8 cellular contexts compared by ENCODE assay signal in genomic region chr2:84946204-84947009, GRCh38. TPM values are rescaled to one million over a fixed set of nuclear protein-coding genes. Genes with fewer than 3 reads are reported as not detected.
DNase-seq lines count a peak whose midpoint lies in the region; ATAC-seq and TF ChIP-seq lines count a peak whose summit lies in the region.

No MANE protein-coding gene starts in this region.

- no peaks in the 10 kb centered on the region for H3K36me3 ChIP-seq in right lobe of liver

- H3K4me1 Mint-ChIP-seq in activated T-helper 2 cell treated with anti-CD3 and anti-CD28 coated beads, Interferon-gamma antibody, Interleukin-2, Interleukin-4, amounts not matched to agents 10 μg/mL and 5 μg/mL and 100 μg/mL, durations not matched to agents 14 hours and 24 hours and 36 hours (ENCODE audit: low read depth), result peaks cover 38% of the 10 kb centered on the region
- no peaks in the 10 kb centered on the region for H3K4me1 Mint-ChIP-seq in glutamatergic neuron (ENCODE audit: low read depth, unreplicated experiment)

- peak overlapping the region; percentile 62 for H3K4me3 Mint-ChIP-seq in activated T-helper 2 cell treated with anti-CD3 and anti-CD28 coated beads, Interferon-gamma antibody, Interleukin-2, Interleukin-4, amounts not matched to agents 10 μg/mL and 5 μg/mL and 100 μg/mL, durations not matched to agents 14 hours and 24 hours and 36 hours (ENCODE audit: low read depth)
- H3K4me3 Mint-ChIP-seq in glutamatergic neuron (ENCODE audit: unreplicated experiment), result no peak overlapping the region

- peak overlapping the region; percentile 92 for H3K27ac Mint-ChIP-seq in activated T-helper 2 cell treated with anti-CD3 and anti-CD28 coated beads, Interferon-gamma antibody, Interleukin-2, Interleukin-4, amounts not matched to agents 10 μg/mL and 5 μg/mL and 100 μg/mL, durations not matched to agents 14 hours and 24 hours and 36 hours
- no peak overlapping the region for H3K27ac Mint-ChIP-seq in glutamatergic neuron (ENCODE audit: unreplicated experiment)

- 74% methylated on average over 10 of the region's 12 CpGs for WGBS in right lobe of liver (ENCODE audit: insufficient coverage, low coverage, low lambda C conversion rate, missing lambda C conversion rate)

- H3K4me1 ChIP-seq in right lobe of liver, result no peaks in the 10 kb centered on the region

- no peaks in the 10 kb centered on the region for H3K27me3 Mint-ChIP-seq in activated T-helper 2 cell treated with anti-CD3 and anti-CD28 coated beads, Interferon-gamma antibody, Interleukin-2, Interleukin-4, amounts not matched to agents 10 μg/mL and 5 μg/mL and 100 μg/mL, durations not matched to agents 14 hours and 24 hours and 36 hours (ENCODE audit: low read depth)
- peaks cover 1% of the 10 kb centered on the region for H3K27me3 Mint-ChIP-seq in glutamatergic neuron (ENCODE audit: unreplicated experiment)

- peaks cover 29% of the 10 kb centered on the region for H3K36me3 Mint-ChIP-seq in activated T-helper 2 cell treated with anti-CD3 and anti-CD28 coated beads, Interferon-gamma antibody, Interleukin-2, Interleukin-4, amounts not matched to agents 10 μg/mL and 5 μg/mL and 100 μg/mL, durations not matched to agents 14 hours and 24 hours and 36 hours (ENCODE audit: low read depth)
- H3K36me3 Mint-ChIP-seq in glutamatergic neuron (ENCODE audit: unreplicated experiment), result no peaks in the 10 kb centered on the region

- no peaks in the 10 kb centered on the region for H3K9me3 ChIP-seq in right lobe of liver

- in situ Hi-C loops in GM18951 (cut with MboI; ENCODE audit: low sequenced_read_pairs, unreplicated experiment), result no loop called here

- no peak overlapping the region for H3K4me3 ChIP-seq in right lobe of liver

- H3K9me3 Mint-ChIP-seq in activated T-helper 2 cell treated with anti-CD3 and anti-CD28 coated beads, Interferon-gamma antibody, Interleukin-2, Interleukin-4, amounts not matched to agents 10 μg/mL and 5 μg/mL and 100 μg/mL, durations not matched to agents 14 hours and 24 hours and 36 hours, result no peaks in the 10 kb centered on the region
- no peaks in the 10 kb centered on the region for H3K9me3 Mint-ChIP-seq in glutamatergic neuron (ENCODE audit: unreplicated experiment)

- no peak for TF ChIP-seq CTCF in right lobe of liver (IDR thresholded peaks at IDR 0.05)
- no peak for TF ChIP-seq CTCF in glutamatergic neuron (IDR thresholded peaks at IDR 0.05; ENCODE audit: partially characterized antibody, unreplicated experiment)

- peak; percentile 46 for TF ChIP-seq POLR2A in GM18951 (IDR thresholded peaks at IDR 0.05; ENCODE audit: extremely low read depth, insufficient read depth, insufficient read length)
- no peak for TF ChIP-seq POLR2A in right lobe of liver (IDR thresholded peaks at IDR 0.05)

- no peaks in the 10 kb centered on the region for H3K27me3 ChIP-seq in right lobe of liver

- DNase-seq in RPMI7951 (ENCODE audit: low read depth) (peak; percentile 71), right lobe of liver (no peak), glutamatergic neuron (no peak), NCI-H146 (lab: John Stamatoyannopoulos, UW) (no peak)
- peak; percentile 50 for DNase-seq in activated T-helper 2 cell treated with anti-CD3 and anti-CD28 coated beads, Interferon-gamma antibody, Interleukin-2, Interleukin-4, amounts not matched to agents 10 μg/mL and 5 μg/mL and 100 μg/mL, durations not matched to agents 14 hours and 24 hours and 36 hours (ENCODE audit: low spot score)
- peak; percentile 82 for DNase-seq in stimulated activated naive CD8-positive, alpha-beta T cell treated with anti-CD3 and anti-CD28 coated beads, Interleukin-15, Interleukin-2, amounts not matched to agents 100 U/mL and 50 U/mL, for 24 hours

- ATAC-seq in HG03060 (IDR thresholded peaks at IDR 0.05; ENCODE audit: low read depth, unreplicated experiment) (peak; percentile 54), right lobe of liver (peak; percentile 45 to 63 (median 55))
- peak; percentile 88 for ATAC-seq in stimulated activated naive CD8-positive, alpha-beta T cell treated with anti-CD3 and anti-CD28 coated beads, Interleukin-15, Interleukin-2, amounts not matched to agents 100 U/mL and 50 U/mL, for 24 hours

- intact Hi-C loops in activated T-helper 2 cell treated with anti-CD3 and anti-CD28 coated beads, Interferon-gamma antibody, Interleukin-2, Interleukin-4, amounts not matched to agents 10 μg/mL and 5 μg/mL and 100 μg/mL, durations not matched to agents 14 hours and 24 hours and 36 hours (cut with micrococcal nuclease), result loop anchor here (1.0 kb wide), 3 partner anchors 8 to 23 kb away; no protein-coding TSS in a partner anchor
- intact Hi-C loops in right lobe of liver (cut with DNase I), result no loop called here

- no peak overlapping the region for H3K27ac ChIP-seq in right lobe of liver

RNA-seq across cellular contexts. Expression of gene KCMF1, which starts 24.6 kb away (rescaled TPM):
- 48.3 and 56.4 TPM in 2 replicates for total RNA-seq in RPMI7951 (2014; rRNA removed; shearing (Covaris generic))
- total RNA-seq in activated T-helper 2 cell treated with anti-CD3 and anti-CD28 coated beads, Interferon-gamma antibody, Interleukin-2, Interleukin-4, amounts not matched to agents 10 μg/mL and 5 μg/mL and 100 μg/mL, durations not matched to agents 14 hours and 24 hours and 36 hours, result 82.6 and 86.3 TPM in 2 replicates
- total RNA-seq in right lobe of liver (10 to 100 TPM; 28.6 to 45.3 (median 35.4) TPM), glutamatergic neuron (ENCODE audit: unreplicated experiment) (46.8 TPM)

RNA-seq across cellular contexts. Expression of gene TMSB10, which starts 41.0 kb away (rescaled TPM):
- 10,908 and 12,539 TPM in 2 replicates for total RNA-seq in RPMI7951 (2014; rRNA removed; shearing (Covaris generic))
- total RNA-seq in activated T-helper 2 cell treated with anti-CD3 and anti-CD28 coated beads, Interferon-gamma antibody, Interleukin-2, Interleukin-4, amounts not matched to agents 10 μg/mL and 5 μg/mL and 100 μg/mL, durations not matched to agents 14 hours and 24 hours and 36 hours, result 2,676 and 2,847 TPM in 2 replicates
- total RNA-seq in right lobe of liver (100 to 1,000 TPM in 5 of 6 experiments, 10 to 100 TPM in 1; 77.3 to 814 (median 270) TPM), glutamatergic neuron (ENCODE audit: unreplicated experiment) (3,273 TPM)

Comparison
In these comparisons a context has a peak if more than half of its experiments do, and no peak if none do; other contexts are left out.
1. DNase-seq: peak in RPMI7951 (single experiment), activated T-helper 2 cell treated with anti-CD3 and anti-CD28 coated beads, Interferon-gamma antibody, Interleukin-2, Interleukin-4, amounts not matched to agents 10 μg/mL and 5 μg/mL and 100 μg/mL, durations not matched to agents 14 hours and 24 hours and 36 hours (single experiment) and stimulated activated naive CD8-positive, alpha-beta T cell treated with anti-CD3 and anti-CD28 coated beads, Interleukin-15, Interleukin-2, amounts not matched to agents 100 U/mL and 50 U/mL, for 24 hours (single experiment); none in right lobe of liver (0 of 3), glutamatergic neuron (single experiment) and NCI-H146 (single experiment).
2. Peak in every context shown above with its lines, with median percentiles within 50 percentile points of each other: ATAC-seq.